ENCODE assay signal across 19 cellular contexts in genomic region chr4:110208419-110208818, GRCh38.
"Had no signal": no experiment of that assay in that cellular context is flagged by ENCODE, and none has a peak within 500 bp of the region (broad histone marks: within the 10 kb centered on the region; RNA-seq: fewer than 3 reads in every experiment).

No MANE protein-coding gene starts in this region.

- H3K9me3 ChIP-seq: gastroesophageal sphincter, left ventricle myocardium inferior, lower lobe of right lung, right atrium auricular region, spleen, testis, tibial nerve, upper lobe of right lung had no signal

- H3K27ac ChIP-seq: coronary artery, gastroesophageal sphincter, left ventricle myocardium inferior, lower lobe of right lung, right atrium auricular region, spleen, testis, tibial nerve, upper lobe of right lung had no signal

- DNase-seq: effector CD4-positive, alpha-beta T cell; foreskin fibroblast; glutamatergic neuron; left ventricle myocardium inferior; lower lobe of right lung; natural killer cell; posterior cingulate gyrus; spleen; stimulated activated CD4-positive, alpha-beta T cell treated with anti-CD3 and anti-CD28 coated beads, Interleukin-15, amount 100 ng/mL, for 24 hours; stimulated activated CD4-positive, alpha-beta T cell treated with anti-CD3 and anti-CD28 coated beads, Interleukin-1b, Interleukin-23, amount 100 ng/mL, for 48 hours; stimulated activated CD4-positive, alpha-beta T cell treated with anti-CD3 and anti-CD28 coated beads, Interleukin-4, amount 100 ng/mL, for 24 hours; testis; upper lobe of right lung had no signal

- H3K27me3 ChIP-seq: gastroesophageal sphincter, right atrium auricular region, spleen, testis, tibial nerve, upper lobe of right lung had no signal

- H3K36me3 ChIP-seq: gastroesophageal sphincter, left ventricle myocardium inferior, lower lobe of right lung, right atrium auricular region, spleen, tibial nerve, upper lobe of right lung had no signal

- H3K4me1 ChIP-seq: gastroesophageal sphincter, left ventricle myocardium inferior, lower lobe of right lung, right atrium auricular region, testis, upper lobe of right lung had no signal

- ATAC-seq: esophagus mucosa; gastroesophageal sphincter; lower lobe of right lung; natural killer cell; stimulated activated memory B cell treated with anti-CD40 and anti-IgM and Interleukin-4, amounts not matched to agents 10 μg/mL and 1 μg/mL and 100 μg/mL, for 72 hours; upper lobe of right lung had no signal

- H3K4me3 ChIP-seq: coronary artery, gastroesophageal sphincter, left ventricle myocardium inferior, lower lobe of right lung, right atrium auricular region, spleen, testis, tibial nerve, upper lobe of right lung had no signal
